Comparison of ENCODE assay signal across 17 cellular contexts in the genomic region with DNA sequence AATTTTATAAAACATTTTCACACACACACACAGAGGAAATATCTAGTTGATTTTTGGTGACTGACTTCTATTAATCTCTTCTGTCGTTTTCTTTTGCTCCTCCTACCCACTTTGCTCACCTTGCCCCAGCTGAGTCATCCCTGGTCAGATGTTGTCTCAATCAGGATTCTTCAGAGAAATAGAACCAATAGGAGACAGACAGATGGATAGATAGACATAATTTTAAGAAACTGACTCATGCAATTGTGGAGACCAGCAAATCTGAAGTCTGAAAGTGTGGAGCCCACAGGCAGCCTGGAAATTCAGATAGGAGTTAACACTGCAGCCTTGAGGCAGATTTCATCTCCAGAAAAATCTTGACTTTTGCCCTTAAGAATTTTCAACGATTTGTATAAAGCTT. TPM values are rescaled to one million over a fixed set of nuclear protein-coding genes. Genes with fewer than 3 reads are reported as not detected.
DNase-seq lines count a peak whose midpoint lies in the region; ATAC-seq and TF ChIP-seq lines count a peak whose summit lies in the region.
"Had no signal": no experiment of that assay in that cellular context is flagged by ENCODE, and none has a peak within 500 bp of the region (broad histone marks: within the 10 kb centered on the region; RNA-seq: fewer than 3 reads in every experiment).

No MANE protein-coding gene starts in this region.

- H3K36me3 ChIP-seq in osteoblast (ENCODE audit: insufficient read depth, low read length), result no peaks in the 10 kb centered on the region
- H3K36me3 ChIP-seq: BLaER1 treated with 17β-estradiol and CSF1 and Interleukin-3, amounts not matched to agents 10 nM and 100 nM; colonic mucosa; esophagus squamous epithelium had no signal

- H3K4me1 ChIP-seq in osteoblast (ENCODE audit: insufficient read depth, low read length), result peaks cover 3% of the 10 kb centered on the region
- H3K4me1 ChIP-seq: colonic mucosa, esophagus squamous epithelium had no signal

- peak; percentile 3 for DNase-seq in stimulated activated CD4-positive, alpha-beta T cell treated with anti-CD3 and anti-CD28 coated beads, Interleukin-1b, Interleukin-23, amount 100 ng/mL, for 48 hours
- no peak for DNase-seq in stimulated activated CD4-positive, alpha-beta T cell treated with anti-CD3 and anti-CD28 coated beads, Interleukin-4, amount 100 ng/mL, for 1 hour
- DNase-seq in OCI-M1 (lab: John Stamatoyannopoulos, UW) (peak; percentile 17), epithelial cell of prostate (ENCODE audit: low read depth, low spot score) (peak; percentile 24), NCI-H2081 treated with DMSO at 0.1 percent for 48 hours (lab: John Stamatoyannopoulos, UW) (no peak), osteoblast (ENCODE audit: insufficient read length, low spot score, missing footprints) (no peak)
- peak in 1 of 2 donors; percentile 37 for DNase-seq in stimulated activated naive CD8-positive, alpha-beta T cell treated with anti-CD3 and anti-CD28 coated beads, Interleukin-15, amount 100 ng/mL, for 72 hours
- DNase-seq: colonic mucosa; esophagus squamous epithelium; naive thymus-derived CD8-positive, alpha-beta T cell; NCI-H2029 treated with DMSO at 0.1 percent for 48 hours; Right ventricle myocardium superior; stimulated activated CD4-positive, alpha-beta T cell treated with anti-CD3 and anti-CD28 coated beads, Interleukin-2, amount 100 ng/mL, for 48 hours; T-helper 9 cell had no signal

- no peaks in the 10 kb centered on the region for H3K27me3 ChIP-seq in osteoblast (ENCODE audit: insufficient read depth, low read length)
- H3K27me3 ChIP-seq: BLaER1 treated with 17β-estradiol and CSF1 and Interleukin-3, amounts not matched to agents 10 nM and 100 nM; colonic mucosa; esophagus squamous epithelium had no signal

- H3K4me3 ChIP-seq in osteoblast (ENCODE audit: insufficient read depth, low read length), result no peak overlapping the region
- H3K4me3 ChIP-seq: BLaER1 treated with 17β-estradiol and CSF1 and Interleukin-3, amounts not matched to agents 10 nM and 100 nM; colonic mucosa; esophagus squamous epithelium had no signal

- H2AFZ ChIP-seq in osteoblast (ENCODE audit: low read length), result no peak overlapping the region

- no peaks in the 10 kb centered on the region for H3K79me2 ChIP-seq in osteoblast (ENCODE audit: insufficient read depth, low read length)

- no peak overlapping the region for H3K4me3 Mint-ChIP-seq in stimulated activated naive CD8-positive, alpha-beta T cell treated with anti-CD3 and anti-CD28 coated beads, Interleukin-15, amount 100 ng/mL, for 72 hours
- H3K4me3 Mint-ChIP-seq: naive thymus-derived CD8-positive, alpha-beta T cell; type B pancreatic cell had no signal

- H3K27me3 Mint-ChIP-seq in stimulated activated naive CD8-positive, alpha-beta T cell treated with anti-CD3 and anti-CD28 coated beads, Interleukin-15, amount 100 ng/mL, for 72 hours, result no peaks in the 10 kb centered on the region
- H3K27me3 Mint-ChIP-seq: naive thymus-derived CD8-positive, alpha-beta T cell; type B pancreatic cell had no signal

- no peak for TF ChIP-seq CTCF in osteoblast (IDR thresholded peaks at IDR 0.05; ENCODE audit: extremely low read depth, low read depth, low read length)

- peaks cover 11% of the 10 kb centered on the region for H3K4me1 Mint-ChIP-seq in stimulated activated naive CD8-positive, alpha-beta T cell treated with anti-CD3 and anti-CD28 coated beads, Interleukin-15, amount 100 ng/mL, for 72 hours

- peaks cover 0 to 6% of the 10 kb centered on the region in 2 donors for H3K9me3 Mint-ChIP-seq in stimulated activated naive CD8-positive, alpha-beta T cell treated with anti-CD3 and anti-CD28 coated beads, Interleukin-15, amount 100 ng/mL, for 72 hours
- H3K9me3 Mint-ChIP-seq: naive thymus-derived CD8-positive, alpha-beta T cell; type B pancreatic cell had no signal

- H4K20me1 ChIP-seq in osteoblast (ENCODE audit: insufficient read depth, low read length), result no peaks in the 10 kb centered on the region
- H4K20me1 ChIP-seq: BLaER1 treated with 17β-estradiol and CSF1 and Interleukin-3, amounts not matched to agents 10 nM and 100 nM had no signal

- H3K4me2 ChIP-seq in osteoblast (ENCODE audit: insufficient read depth, low read length), result no peak overlapping the region
- H3K4me2 ChIP-seq: BLaER1 treated with 17β-estradiol and CSF1 and Interleukin-3, amounts not matched to agents 10 nM and 100 nM had no signal

- H3K27ac ChIP-seq in epithelial cell of prostate (no peak overlapping the region), osteoblast (ENCODE audit: low read depth, low read length) (no peak overlapping the region)
- H3K27ac ChIP-seq: BLaER1 treated with 17β-estradiol and CSF1 and Interleukin-3, amounts not matched to agents 10 nM and 100 nM; colonic mucosa; esophagus squamous epithelium had no signal

- no peaks in the 10 kb centered on the region for H3K9me3 ChIP-seq in osteoblast (ENCODE audit: low read depth, low read length)
- H3K9me3 ChIP-seq: BLaER1 treated with 17β-estradiol and CSF1 and Interleukin-3, amounts not matched to agents 10 nM and 100 nM; colonic mucosa; esophagus squamous epithelium had no signal

- peak overlapping the region in 1 of 2 donors; percentile 27 for H3K27ac Mint-ChIP-seq in stimulated activated naive CD8-positive, alpha-beta T cell treated with anti-CD3 and anti-CD28 coated beads, Interleukin-15, amount 100 ng/mL, for 72 hours
- H3K27ac Mint-ChIP-seq: naive thymus-derived CD8-positive, alpha-beta T cell; type B pancreatic cell had no signal

- ATAC-seq in stimulated activated naive CD8-positive, alpha-beta T cell treated with anti-CD3 and anti-CD28 coated beads, Interleukin-15, amount 100 ng/mL, for 72 hours, result peak; percentile 91
- no peak for ATAC-seq in HG02588 (IDR thresholded peaks at IDR 0.05; ENCODE audit: unreplicated experiment)
- ATAC-seq: naive thymus-derived CD8-positive, alpha-beta T cell had no signal

RNA-seq across cellular contexts. Expression of a gene that starts 37.0 kb away (rescaled TPM):
- total RNA-seq in osteoblast, result 26.8 and 37.7 TPM in 2 replicates

Comparison
In these comparisons a context has a peak if more than half of its experiments do, and no peak if none do; other contexts are left out.
1. DNase-seq: peak in stimulated activated CD4-positive, alpha-beta T cell treated with anti-CD3 and anti-CD28 coated beads, Interleukin-1b, Interleukin-23, amount 100 ng/mL, for 48 hours (single experiment), OCI-M1 (single experiment) and epithelial cell of prostate (single experiment); none in stimulated activated CD4-positive, alpha-beta T cell treated with anti-CD3 and anti-CD28 coated beads, Interleukin-4, amount 100 ng/mL, for 1 hour (single experiment), NCI-H2081 treated with DMSO at 0.1 percent for 48 hours (single experiment) and osteoblast (single experiment).